In genomic region chr17:39916918-39917317, GRCh38 we compare ENCODE assay signal across 13 cellular contexts. TPM values are rescaled to one million over a fixed set of nuclear protein-coding genes. Genes with fewer than 3 reads are reported as not detected.
DNase-seq lines count a peak whose midpoint lies in the region; ATAC-seq, FAIRE-seq and TF ChIP-seq lines count a peak whose summit lies in the region.
"Had no signal": no experiment of that assay in that cellular context is flagged by ENCODE, and none has a peak within 500 bp of the region (broad histone marks: within the 10 kb centered on the region; RNA-seq: fewer than 3 reads in every experiment).

No MANE protein-coding gene starts in this region.

- H3K27ac Mint-ChIP-seq in neural crest cell (ENCODE audit: unreplicated experiment): no peak overlapping the region

- peak; percentile 21 for TF ChIP-seq CTCF in DND-41 (IDR thresholded peaks at IDR 0.05; ENCODE audit: borderline replicate concordance, extremely low read depth, low read length, poor library complexity, severe bottlenecking)
- peak; percentile 13 to 29 (median 14); a peak in 3 of 4 replicates for TF ChIP-seq CTCF in H1 (IDR thresholded peaks at IDR 0.05; ENCODE audit: control extremely low read depth in 1 of 3, insufficient read depth in 1 of 3, low read depth in 1 of 3, low read length in 3 of 3)
- peak; percentile 28 for TF ChIP-seq CTCF in neural crest cell (conservative IDR thresholded peaks at IDR 0.05)

- H3K4ac ChIP-seq in H1 (replicated peaks; ENCODE audit: insufficient read length, low read depth, low read length): no peak overlapping the region

- H3K36me3 Mint-ChIP-seq in neural crest cell (ENCODE audit: low read depth): peaks cover 6% of the 10 kb centered on the region

- no peak overlapping the region for H2BK12ac ChIP-seq in H1 (ENCODE audit: low read depth, low read length)

- H2AFZ ChIP-seq in DND-41 (ENCODE audit: low read depth, low read length): no peak overlapping the region
- H2AFZ ChIP-seq in H1 (ENCODE audit: low read length): no peak overlapping the region

- H3K23ac ChIP-seq in H1 (ENCODE audit: insufficient read length): no peak overlapping the region

- H2BK20ac ChIP-seq in H1 (ENCODE audit: low read length): no peak overlapping the region

- peaks cover 7% of the 10 kb centered on the region; the same call in 1 of the 2 replicates for H4K20me1 ChIP-seq in DND-41 (ENCODE audit: insufficient read depth, low read length)
- peaks cover 0 to 4% of the 10 kb centered on the region in 2 experiments for H4K20me1 ChIP-seq in H1 (replicated peaks in 1 of 2; ENCODE audit: control insufficient read depth in 1 of 2, insufficient read depth in 2 of 2, low read length in 2 of 2)

- CTCF ChIA-PET in H1 (lab: Charles Lee; ENCODE audit: partially characterized antibody): interaction anchor here (0.6 to 1.8 kb wide), 8 partner anchors 12 to 102 kb away, joined by 3 to 4 read pairs (median 3); no protein-coding TSS in a partner anchor

- H3K4me3 Mint-ChIP-seq in neural crest cell: no peak overlapping the region

- no peaks in the 10 kb centered on the region for H3K27me3 Mint-ChIP-seq in neural crest cell (ENCODE audit: low read depth)

- H4K5ac ChIP-seq in H1 (ENCODE audit: insufficient read length, low read depth, low read length): no peak overlapping the region

- H3K4me3 ChIP-seq in DND-41 (ENCODE audit: low read depth in 1 of 2, low read length in 2 of 2): no peak overlapping the region
- no peak overlapping the region for H3K4me3 ChIP-seq in H1 (ENCODE audit: extremely low read depth in 1 of 4, insufficient read depth in 2 of 4, low read depth in 3 of 4, low read length in 4 of 4)
- H3K4me3 ChIP-seq in SJCRH30: no peak overlapping the region
- H3K4me3 ChIP-seq: pancreas had no signal

- H2BK5ac ChIP-seq in H1 (ENCODE audit: low read depth, low read length): no peak overlapping the region

- H2AK5ac ChIP-seq in H1 (ENCODE audit: low read depth, low read length): no peak overlapping the region

- H3K4me1 ChIP-seq in DND-41 (ENCODE audit: insufficient read depth, low read length) (peaks cover 6% of the 10 kb centered on the region), H1 (replicated peaks in 1 of 4; ENCODE audit: control insufficient read depth in 3 of 4, insufficient read depth in 4 of 4, low read length in 3 of 4) (no peaks in the 10 kb centered on the region), SJCRH30 (no peaks in the 10 kb centered on the region)
- H3K4me1 ChIP-seq: pancreas had no signal

- POLR2A ChIA-PET in H1 (lab: Charles Lee; ENCODE audit: partially characterized antibody): interaction anchor here (2.1 kb wide), 1 partner anchor 9 kb away, joined by 7 read pairs; no protein-coding TSS in a partner anchor

- no peak overlapping the region for H3K14ac ChIP-seq in H1 (ENCODE audit: insufficient read length)

- H4K91ac ChIP-seq in H1 (replicated peaks; ENCODE audit: insufficient read length, low read length): no peak overlapping the region

- H3K9ac ChIP-seq in DND-41 (ENCODE audit: low read depth, low read length): no peak overlapping the region
- no peak overlapping the region for H3K9ac ChIP-seq in H1 (replicated peaks in 1 of 4; ENCODE audit: extremely low read depth in 1 of 4, low read depth in 3 of 4, low read length in 3 of 4)

- no peaks in the 10 kb centered on the region for H3K9me3 ChIP-seq in DND-41 (ENCODE audit: insufficient read depth, low read length, severe bottlenecking)
- no peaks in the 10 kb centered on the region for H3K9me3 ChIP-seq in H1 (ENCODE audit: insufficient read depth in 2 of 2, low read depth in 1 of 2, low read length in 1 of 2)
- H3K9me3 ChIP-seq in SJCRH30 (replicated peaks): no peaks in the 10 kb centered on the region
- H3K9me3 ChIP-seq: pancreas had no signal

- H4K8ac ChIP-seq in H1 (ENCODE audit: extremely low read depth, insufficient read depth, low read length): no peak overlapping the region

- H3K18ac ChIP-seq in H1 (ENCODE audit: extremely low read depth, low read length): no peak overlapping the region

- H3K79me2 ChIP-seq in DND-41 (ENCODE audit: insufficient read depth, low read length): no peaks in the 10 kb centered on the region
- no peaks in the 10 kb centered on the region for H3K79me2 ChIP-seq in H1 (ENCODE audit: control insufficient read depth in 1 of 2, insufficient read depth in 2 of 2, low read length in 2 of 2)

- H3K36me3 ChIP-seq in DND-41 (ENCODE audit: insufficient read depth, low read length): peaks cover 43% of the 10 kb centered on the region
- H3K36me3 ChIP-seq in H1 (ENCODE audit: control insufficient read depth in 2 of 4, insufficient read depth in 4 of 4, low read length in 3 of 4): peaks cover 4 to 8% (median 4%) of the 10 kb centered on the region in 4 experiments; a peak in 5 of 8 replicates
- no peaks in the 10 kb centered on the region; the same call in 1 of the 2 replicates for H3K36me3 ChIP-seq in SJCRH30

- H3K27me3 ChIP-seq in DND-41 (ENCODE audit: insufficient read depth, low read length, poor library complexity) (no peaks in the 10 kb centered on the region), H1 (replicated peaks in 1 of 4; ENCODE audit: control insufficient read depth in 3 of 4, extremely low read depth in 1 of 4, insufficient read depth in 3 of 4, low read length in 3 of 4) (no peaks in the 10 kb centered on the region), SJCRH30 (no peaks in the 10 kb centered on the region)
- H3K27me3 ChIP-seq: pancreas had no signal

- H3K27ac ChIP-seq in DND-41 (ENCODE audit: low read length) (no peak overlapping the region), H1 (ENCODE audit: low read depth, low read length) (no peak overlapping the region), SJCRH30 (no peak overlapping the region)
- H3K27ac ChIP-seq: pancreas had no signal

- no peak for TF ChIP-seq EP300 in H1 (IDR thresholded peaks at IDR 0.05; ENCODE audit: borderline replicate concordance in 1 of 2, low read depth in 2 of 2, low read length in 2 of 2)

- H2BK15ac ChIP-seq in H1 (ENCODE audit: low read length): no peak overlapping the region

- H3K4me2 ChIP-seq in DND-41 (ENCODE audit: insufficient read depth, low read length) (no peak overlapping the region), H1 (ENCODE audit: insufficient read depth in 1 of 2, low read depth in 2 of 2, low read length in 2 of 2) (no peak overlapping the region)

- no peaks in the 10 kb centered on the region for H3K23me2 ChIP-seq in H1 (ENCODE audit: low read depth, low read length)

- H3K9me3 Mint-ChIP-seq in neural crest cell: no peaks in the 10 kb centered on the region

- no peak overlapping the region for H2BK120ac ChIP-seq in H1 (replicated peaks; ENCODE audit: low read depth, low read length)

- peak; percentile 35 to 56; a peak in 3 of 4 replicates for TF ChIP-seq RAD21 in H1 (IDR thresholded peaks at IDR 0.05 in 1 of 2, conservative IDR thresholded peaks at IDR 0.05 in 1 of 2; ENCODE audit: low read depth in 2 of 2, low read length in 2 of 2)

- DNase-seq in DND-41: no peak
- DNase-seq in LHCN-M2 (ENCODE audit: low read depth): peak; percentile 6
- no peak for DNase-seq in H1 (ENCODE audit: low read depth in 1 of 2, low spot score in 2 of 2)
- DNase-seq in neural crest cell (ENCODE audit: low read depth, low spot score): no peak
- DNase-seq in SJCRH30: no peak
- DNase-seq in effector CD4-positive, alpha-beta T cell: no peak
- no peak for DNase-seq in NAMALWA (ENCODE audit: low spot score)
- DNase-seq: activated T-cell treated with anti-CD3 and anti-CD28 coated beads, Interleukin-2, amount 50 U/mL, for 48 hours; GDM1; NCI-H1694; pancreas; T1000 had no signal

- no peaks in the 10 kb centered on the region for H3K4me1 Mint-ChIP-seq in neural crest cell

- H3K79me1 ChIP-seq in H1 (ENCODE audit: low read depth, low read length): no peaks in the 10 kb centered on the region

- FAIRE-seq in H1 (lab: Jason Lieb, UNC): no peak
- FAIRE-seq: pancreas, urothelium cell line had no signal

- H3K56ac ChIP-seq in H1 (replicated peaks; ENCODE audit: insufficient read length, low read depth, low read length): no peak overlapping the region

- WGBS in H1 (ENCODE audit: extremely low coverage in 1 of 2, insufficient coverage in 1 of 2, insufficient read length in 1 of 2, insufficient replicate concordance in 2 of 2, low coverage in 1 of 2, low lambda C conversion rate in 2 of 2, missing lambda C conversion rate in 1 of 2), 2 experiments: 90% methylated on average over 7 of the region's 7 CpGs; no CpG with 5 or more reads in 1 of the 2 experiments

- ATAC-seq in DND-41 (ENCODE audit: insufficient read depth, low read depth): no peak
- ATAC-seq: pancreas had no signal

- TF ChIP-seq POLR2A in H1 (IDR thresholded peaks at IDR 0.05; ENCODE audit: control extremely low read depth in 1 of 2, low read depth in 2 of 2, low read length in 2 of 2): no peak

RNA-seq across cellular contexts. Expression of gene GSDMB, which starts 1.5 kb away (rescaled TPM):
- 0.98 and 1.8 TPM in 2 replicates for total RNA-seq in LHCN-M2 (2014; rRNA removed)
- polyA plus RNA-seq in LHCN-M2 (2012): 0.94 TPM
- total RNA-seq in H1 (2021; fragmentation: NEBNext Ultra II Directional; extraction: Animal tissue kit (Norgen Biotek cat#: 25700)): 10.3 and 11.8 TPM in 2 replicates
- polyA plus RNA-seq in H1 (2011; rRNA removed): 9.7 and 9.8 TPM in 2 replicates
- polyA plus RNA-seq in H1 (2011; cell fraction: cytosol; rRNA removed): 12.4 TPM
- 36.6 TPM for polyA plus RNA-seq in H1 (2011; cell fraction: nucleus; rRNA removed)
- polyA plus RNA-seq in H1 (2012, experiment 1 of 2): 15.6 to 19.3 TPM (median 17.4 TPM) in 4 replicates
- polyA plus RNA-seq in H1 (2012, experiment 2 of 2): 2.8 TPM
- 10.5 TPM for polyA plus RNA-seq in H1 (2013, experiment 1 of 2)
- polyA plus RNA-seq in H1 (2013, experiment 2 of 2): 9.1 TPM
- polyA minus RNA-seq in H1 (2011; rRNA and poly(A)+ RNA removed): 5.8 and 8.0 TPM in 2 replicates
- 5.4 TPM for polyA minus RNA-seq in H1 (2011; cell fraction: cytosol; rRNA and poly(A)+ RNA removed)
- polyA minus RNA-seq in H1 (2011; cell fraction: nucleus; rRNA and poly(A)+ RNA removed): 14.9 TPM
- 7.9 and 8.8 TPM in 2 replicates for total RNA-seq in neural crest cell
- 1.9 and 2.1 TPM in 2 replicates for total RNA-seq in SJCRH30 (2014; rRNA removed; shearing (Covaris generic))

RNA-seq across cellular contexts. Expression of gene ORMDL3, which starts 10.5 kb away (rescaled TPM):
- total RNA-seq in LHCN-M2 (2014; rRNA removed) (29.0 and 31.7 TPM in 2 replicates), neural crest cell (42.2 and 47.8 TPM in 2 replicates)
- polyA plus RNA-seq in LHCN-M2 (2012): 54.9 TPM
- total RNA-seq in H1 (2021; fragmentation: NEBNext Ultra II Directional; extraction: Animal tissue kit (Norgen Biotek cat#: 25700)): 50.4 and 54.6 TPM in 2 replicates
- 108 and 168 TPM in 2 replicates for polyA plus RNA-seq in H1 (2011; rRNA removed)
- 81.5 TPM for polyA plus RNA-seq in H1 (2011; cell fraction: cytosol; rRNA removed)
- 137 TPM for polyA plus RNA-seq in H1 (2011; cell fraction: nucleus; rRNA removed)
- 68.0 to 82.6 TPM (median 74.3 TPM) in 4 replicates for polyA plus RNA-seq in H1 (2012, experiment 1 of 2)
- 55.0 TPM for polyA plus RNA-seq in H1 (2012, experiment 2 of 2)
- 125 TPM for polyA plus RNA-seq in H1 (2013, experiment 1 of 2)
- 165 TPM for polyA plus RNA-seq in H1 (2013, experiment 2 of 2)
- polyA minus RNA-seq in H1 (2011; rRNA and poly(A)+ RNA removed): 133 and 136 TPM in 2 replicates
- polyA minus RNA-seq in H1 (2011; cell fraction: cytosol; rRNA and poly(A)+ RNA removed): 33.8 TPM
- 39.0 TPM for polyA minus RNA-seq in H1 (2011; cell fraction: nucleus; rRNA and poly(A)+ RNA removed)
- total RNA-seq in SJCRH30 (2014; rRNA removed; shearing (Covaris generic)): 27.5 and 27.8 TPM in 2 replicates

RNA-seq across cellular contexts. Expression of gene LRRC3C, which starts 10.6 kb away (rescaled TPM):
- not detected in 2 replicates for total RNA-seq in LHCN-M2 (2014; rRNA removed)
- not detected for polyA plus RNA-seq in LHCN-M2 (2012)
- not detected in 2 replicates for total RNA-seq in H1 (2021; fragmentation: NEBNext Ultra II Directional; extraction: Animal tissue kit (Norgen Biotek cat#: 25700))
- polyA plus RNA-seq in H1 (2011; rRNA removed): not detected in 2 replicates
- polyA plus RNA-seq in H1 (2011; cell fraction: cytosol; rRNA removed): not detected
- not detected for polyA plus RNA-seq in H1 (2011; cell fraction: nucleus; rRNA removed)
- polyA plus RNA-seq in H1 (2012, experiment 1 of 2): not detected in 4 replicates
- not detected for polyA plus RNA-seq in H1 (2012, experiment 2 of 2)
- polyA plus RNA-seq in H1 (2013, experiment 1 of 2): not detected
- not detected for polyA plus RNA-seq in H1 (2013, experiment 2 of 2)
- not detected in 2 replicates for polyA minus RNA-seq in H1 (2011; rRNA and poly(A)+ RNA removed)
- polyA minus RNA-seq in H1 (2011; cell fraction: cytosol; rRNA and poly(A)+ RNA removed): not detected
- not detected for polyA minus RNA-seq in H1 (2011; cell fraction: nucleus; rRNA and poly(A)+ RNA removed)
- total RNA-seq in neural crest cell: not detected in 2 replicates
- not detected in 2 replicates for total RNA-seq in SJCRH30 (2014; rRNA removed; shearing (Covaris generic))
- total RNA-seq: pancreas had no signal
- polyA plus RNA-seq: pancreas had no signal

RNA-seq across cellular contexts. Expression of gene GSDMA, which starts 45.9 kb away (rescaled TPM):
- total RNA-seq in LHCN-M2 (2014; rRNA removed) (not detected in 2 replicates), neural crest cell (not detected in 2 replicates)
- not detected for polyA plus RNA-seq in LHCN-M2 (2012)
- not detected in 2 replicates for total RNA-seq in H1 (2021; fragmentation: NEBNext Ultra II Directional; extraction: Animal tissue kit (Norgen Biotek cat#: 25700))
- polyA plus RNA-seq in H1 (2011; rRNA removed): 0.03 and 0.05 TPM in 2 replicates
- polyA plus RNA-seq in H1 (2011; cell fraction: cytosol; rRNA removed): not detected
- polyA plus RNA-seq in H1 (2011; cell fraction: nucleus; rRNA removed): not detected
- polyA plus RNA-seq in H1 (2012, experiment 1 of 2): not detected in 4 replicates
- 0.07 TPM for polyA plus RNA-seq in H1 (2012, experiment 2 of 2)
- 0.06 TPM for polyA plus RNA-seq in H1 (2013, experiment 1 of 2)
- 0.06 TPM for polyA plus RNA-seq in H1 (2013, experiment 2 of 2)
- 0.44 TPM in 1 of 2 replicates, not detected in the other for polyA minus RNA-seq in H1 (2011; rRNA and poly(A)+ RNA removed)
- not detected for polyA minus RNA-seq in H1 (2011; cell fraction: cytosol; rRNA and poly(A)+ RNA removed)
- not detected for polyA minus RNA-seq in H1 (2011; cell fraction: nucleus; rRNA and poly(A)+ RNA removed)
- total RNA-seq in SJCRH30 (2014; rRNA removed; shearing (Covaris generic)): not detected in 2 replicates
- polyA plus RNA-seq: pancreas had no signal

RNA-seq across cellular contexts. Expression of gene ZPBP2, which starts 48.9 kb away (rescaled TPM):
- total RNA-seq in LHCN-M2 (2014; rRNA removed): not detected in 2 replicates
- polyA plus RNA-seq in LHCN-M2 (2012): not detected
- not detected in 2 replicates for total RNA-seq in H1 (2021; fragmentation: NEBNext Ultra II Directional; extraction: Animal tissue kit (Norgen Biotek cat#: 25700))
- not detected in 2 replicates for polyA plus RNA-seq in H1 (2011; rRNA removed)
- not detected for polyA plus RNA-seq in H1 (2011; cell fraction: cytosol; rRNA removed)
- not detected for polyA plus RNA-seq in H1 (2011; cell fraction: nucleus; rRNA removed)
- polyA plus RNA-seq in H1 (2012, experiment 1 of 2): not detected in 4 replicates
- polyA plus RNA-seq in H1 (2012, experiment 2 of 2): not detected
- not detected for polyA plus RNA-seq in H1 (2013, experiment 1 of 2)
- not detected for polyA plus RNA-seq in H1 (2013, experiment 2 of 2)
- polyA minus RNA-seq in H1 (2011; rRNA and poly(A)+ RNA removed): not detected in 2 replicates
- not detected for polyA minus RNA-seq in H1 (2011; cell fraction: cytosol; rRNA and poly(A)+ RNA removed)
- polyA minus RNA-seq in H1 (2011; cell fraction: nucleus; rRNA and poly(A)+ RNA removed): not detected
- not detected in 2 replicates for total RNA-seq in neural crest cell
- total RNA-seq in SJCRH30 (2014; rRNA removed; shearing (Covaris generic)): not detected in 2 replicates
- total RNA-seq: pancreas had no signal
- polyA plus RNA-seq: pancreas had no signal
